Comparison of ENCODE assay signal across 8 cellular contexts in the genomic region with DNA sequence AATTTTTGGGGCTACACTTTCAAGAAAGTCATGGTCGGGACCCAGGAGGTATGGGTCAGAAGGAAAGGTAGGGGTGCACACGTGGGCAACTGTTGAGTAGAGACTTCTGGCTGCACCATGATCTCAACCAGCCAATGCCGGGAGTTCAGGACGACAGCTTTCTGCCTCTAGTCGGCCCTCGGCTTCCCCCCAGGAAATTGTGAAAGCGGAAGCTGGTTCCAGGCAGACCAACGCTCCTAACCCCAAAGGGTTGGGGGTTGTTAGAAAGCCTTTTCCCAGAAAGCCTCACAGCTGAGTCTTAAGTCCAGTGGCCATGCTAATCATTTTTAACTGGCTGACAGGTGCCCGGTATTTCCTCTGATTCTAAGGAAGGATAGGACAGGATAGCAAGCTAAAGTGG. TPM values are rescaled to one million over a fixed set of nuclear protein-coding genes. Genes with fewer than 3 reads are reported as not detected.
"Had no signal": no experiment of that assay in that cellular context is flagged by ENCODE, and none has a peak within 500 bp of the region (broad histone marks: within the 10 kb centered on the region; RNA-seq: fewer than 3 reads in every experiment).

No MANE protein-coding gene starts in this region.

RNA-seq across cellular contexts. Expression of gene SPINK8, which starts 1.8 kb away (rescaled TPM):
- total RNA-seq: activated CD8-positive, alpha-beta T cell treated with anti-CD3 and anti-CD28 coated beads for 36 hours; activated naive CD8-positive, alpha-beta T cell treated with anti-CD3 and anti-CD28 coated beads for 36 hours; activated T-cell treated with anti-CD3 and anti-CD28 coated beads, Interleukin-2, amount 50 U/mL, for 72 hours; activated T-helper 2 cell treated with anti-CD3 and anti-CD28 coated beads, Interferon-gamma antibody, Interleukin-2, Interleukin-4, amounts not matched to agents 10 μg/mL and 5 μg/mL and 100 μg/mL, durations not matched to agents 14 hours and 24 hours and 36 hours; cardiac muscle cell; Right ventricle myocardium inferior; SK-MEL-5; T-helper 2 cell treated with Interferon-gamma antibody and Interleukin-4, amounts not matched to agents 100 ng/mL and 5 ng/mL, for 36 hours had no signal

RNA-seq across cellular contexts. Expression of gene FBXW12, which starts 36.7 kb away (rescaled TPM):
- total RNA-seq: activated CD8-positive, alpha-beta T cell treated with anti-CD3 and anti-CD28 coated beads for 36 hours; activated naive CD8-positive, alpha-beta T cell treated with anti-CD3 and anti-CD28 coated beads for 36 hours; activated T-cell treated with anti-CD3 and anti-CD28 coated beads, Interleukin-2, amount 50 U/mL, for 72 hours; activated T-helper 2 cell treated with anti-CD3 and anti-CD28 coated beads, Interferon-gamma antibody, Interleukin-2, Interleukin-4, amounts not matched to agents 10 μg/mL and 5 μg/mL and 100 μg/mL, durations not matched to agents 14 hours and 24 hours and 36 hours; Right ventricle myocardium inferior; SK-MEL-5; T-helper 2 cell treated with Interferon-gamma antibody and Interleukin-4, amounts not matched to agents 100 ng/mL and 5 ng/mL, for 36 hours had no signal
